13 cellular contexts compared by ENCODE assay signal in genomic region chrX:15838017-15838416, GRCh38. TPM values are rescaled to one million over a fixed set of nuclear protein-coding genes. Genes with fewer than 3 reads are reported as not detected.
DNase-seq lines count a peak whose midpoint lies in the region; ATAC-seq and TF ChIP-seq lines count a peak whose summit lies in the region.
"Had no signal": no experiment of that assay in that cellular context is flagged by ENCODE, and none has a peak within 500 bp of the region (broad histone marks: within the 10 kb centered on the region; RNA-seq: fewer than 3 reads in every experiment).

No MANE protein-coding gene starts in this region.

- CTCF ChIA-PET in activated CD4-positive, alpha-beta T cell treated with anti-CD3 and anti-CD28 coated beads for 36 hours (lab: Charles Lee), result no interaction called here

- no peak overlapping the region for H3K27ac Mint-ChIP-seq in activated CD4-positive, alpha-beta T cell treated with anti-CD3 and anti-CD28 coated beads for 36 hours
- no peak overlapping the region for H3K27ac Mint-ChIP-seq in activated CD4-positive, alpha-beta T cell treated with anti-CD3 and anti-CD28 coated beads, Interleukin-2, amount 10 ng/mL, durations not matched to agents 24 days and 14 days
- no peak overlapping the region for H3K27ac Mint-ChIP-seq in nephron progenitor cell
- H3K27ac Mint-ChIP-seq: stimulated activated effector memory CD8-positive, alpha-beta T cell treated with anti-CD3 and anti-CD28 coated beads, Interleukin-12 subunit alpha, Interleukin-12 subunit beta, amount 100 ng/mL, for 72 hours had no signal

- no peaks in the 10 kb centered on the region for H3K9me3 Mint-ChIP-seq in activated CD4-positive, alpha-beta T cell treated with anti-CD3 and anti-CD28 coated beads for 36 hours (ENCODE audit: low read depth)
- no peaks in the 10 kb centered on the region for H3K9me3 Mint-ChIP-seq in activated CD4-positive, alpha-beta T cell treated with anti-CD3 and anti-CD28 coated beads, Interleukin-2, amount 10 ng/mL, durations not matched to agents 24 days and 14 days
- H3K9me3 Mint-ChIP-seq in nephron progenitor cell, result no peaks in the 10 kb centered on the region
- H3K9me3 Mint-ChIP-seq: stimulated activated effector memory CD8-positive, alpha-beta T cell treated with anti-CD3 and anti-CD28 coated beads, Interleukin-12 subunit alpha, Interleukin-12 subunit beta, amount 100 ng/mL, for 72 hours had no signal

- POLR2A ChIA-PET in activated CD4-positive, alpha-beta T cell treated with anti-CD3 and anti-CD28 coated beads for 36 hours (lab: Charles Lee), result no interaction called here

- intact Hi-C loops in activated CD4-positive, alpha-beta T cell treated with anti-CD3 and anti-CD28 coated beads for 36 hours (cut with DNase I, micrococcal nuclease), result no loop called here
- intact Hi-C loops in activated CD4-positive, alpha-beta T cell treated with anti-CD3 and anti-CD28 coated beads, Interleukin-2, amount 10 ng/mL, durations not matched to agents 24 days and 14 days (cut with micrococcal nuclease), result no loop called here

- H3K4me3 Mint-ChIP-seq in activated CD4-positive, alpha-beta T cell treated with anti-CD3 and anti-CD28 coated beads for 36 hours, result no peak overlapping the region
- H3K4me3 Mint-ChIP-seq in activated CD4-positive, alpha-beta T cell treated with anti-CD3 and anti-CD28 coated beads, Interleukin-2, amount 10 ng/mL, durations not matched to agents 24 days and 14 days, result no peak overlapping the region
- H3K4me3 Mint-ChIP-seq in nephron progenitor cell, result no peak overlapping the region
- H3K4me3 Mint-ChIP-seq: stimulated activated effector memory CD8-positive, alpha-beta T cell treated with anti-CD3 and anti-CD28 coated beads, Interleukin-12 subunit alpha, Interleukin-12 subunit beta, amount 100 ng/mL, for 72 hours had no signal

- DNase-seq in activated CD4-positive, alpha-beta T cell treated with anti-CD3 and anti-CD28 coated beads for 36 hours, result peak; percentile 23
- no peak for DNase-seq in activated CD4-positive, alpha-beta T cell treated with anti-CD3 and anti-CD28 coated beads, Interleukin-2, amount 10 ng/mL, durations not matched to agents 24 days and 14 days
- DNase-seq in astrocyte of the cerebellum (ENCODE audit: low read depth) (no peak), nephron progenitor cell (peak; percentile 3), HuH-7.5 (ENCODE audit: low spot score) (no peak)
- DNase-seq: NCI-H2107 had no signal

- in situ Hi-C loops in astrocyte of the cerebellum (cut with HindIII; ENCODE audit: low sequenced_read_pairs), result no loop called here

- H3K4me3 ChIP-seq in astrocyte of the cerebellum (ENCODE audit: low read depth, low read length), result no peak overlapping the region
- H3K4me3 ChIP-seq: HAP-1, hepatocyte, SJSA1 had no signal

- H3K27me3 Mint-ChIP-seq in activated CD4-positive, alpha-beta T cell treated with anti-CD3 and anti-CD28 coated beads for 36 hours, result no peaks in the 10 kb centered on the region
- H3K27me3 Mint-ChIP-seq in activated CD4-positive, alpha-beta T cell treated with anti-CD3 and anti-CD28 coated beads, Interleukin-2, amount 10 ng/mL, durations not matched to agents 24 days and 14 days, result no peaks in the 10 kb centered on the region
- no peaks in the 10 kb centered on the region for H3K27me3 Mint-ChIP-seq in nephron progenitor cell (ENCODE audit: low read depth, poor library complexity)

- no peak for ATAC-seq in activated CD4-positive, alpha-beta T cell treated with anti-CD3 and anti-CD28 coated beads for 36 hours
- ATAC-seq in HG03342 (IDR thresholded peaks at IDR 0.05; ENCODE audit: unreplicated experiment) (peak; percentile 87), GM19324 (IDR thresholded peaks at IDR 0.05; ENCODE audit: low FRiP score, unreplicated experiment) (no peak), HG02973 (IDR thresholded peaks at IDR 0.05; ENCODE audit: unreplicated experiment) (no peak)
- ATAC-seq: stimulated activated effector memory CD8-positive, alpha-beta T cell treated with anti-CD3 and anti-CD28 coated beads, Interleukin-12 subunit alpha, Interleukin-12 subunit beta, amount 100 ng/mL, for 72 hours had no signal

- peaks cover 4% of the 10 kb centered on the region for H3K4me1 Mint-ChIP-seq in activated CD4-positive, alpha-beta T cell treated with anti-CD3 and anti-CD28 coated beads for 36 hours
- H3K4me1 Mint-ChIP-seq in activated CD4-positive, alpha-beta T cell treated with anti-CD3 and anti-CD28 coated beads, Interleukin-2, amount 10 ng/mL, durations not matched to agents 24 days and 14 days, result no peaks in the 10 kb centered on the region
- no peaks in the 10 kb centered on the region for H3K4me1 Mint-ChIP-seq in nephron progenitor cell
- H3K4me1 Mint-ChIP-seq: stimulated activated effector memory CD8-positive, alpha-beta T cell treated with anti-CD3 and anti-CD28 coated beads, Interleukin-12 subunit alpha, Interleukin-12 subunit beta, amount 100 ng/mL, for 72 hours had no signal

- TF ChIP-seq CTCF in astrocyte of the cerebellum (IDR thresholded peaks at IDR 0.05; ENCODE audit: low read depth, low read length, missing control alignments), result peak; percentile 31
- peak; percentile 27 for TF ChIP-seq CTCF in nephron progenitor cell (IDR thresholded peaks at IDR 0.05)

- H3K36me3 Mint-ChIP-seq in activated CD4-positive, alpha-beta T cell treated with anti-CD3 and anti-CD28 coated beads for 36 hours (ENCODE audit: low read depth), result peaks cover 7% of the 10 kb centered on the region
- H3K36me3 Mint-ChIP-seq in activated CD4-positive, alpha-beta T cell treated with anti-CD3 and anti-CD28 coated beads, Interleukin-2, amount 10 ng/mL, durations not matched to agents 24 days and 14 days (ENCODE audit: low read depth), result peaks cover 10% of the 10 kb centered on the region
- peaks cover 70% of the 10 kb centered on the region for H3K36me3 Mint-ChIP-seq in nephron progenitor cell (ENCODE audit: low read depth)

RNA-seq across cellular contexts. Expression of gene AP1S2, which starts 16.6 kb away (rescaled TPM):
- total RNA-seq in activated CD4-positive, alpha-beta T cell treated with anti-CD3 and anti-CD28 coated beads for 36 hours, result 10 to 100 TPM; 22.3 to 24.5 TPM
- total RNA-seq in activated CD4-positive, alpha-beta T cell treated with anti-CD3 and anti-CD28 coated beads, Interleukin-2, amount 10 ng/mL, durations not matched to agents 24 days and 14 days, result 24.2 and 28.8 TPM in 2 replicates

RNA-seq across cellular contexts. Expression of gene ZRSR2, which starts 47.7 kb away (rescaled TPM):
- total RNA-seq in activated CD4-positive, alpha-beta T cell treated with anti-CD3 and anti-CD28 coated beads for 36 hours, result 10 to 100 TPM; 12.4 TPM
- 20.0 and 20.3 TPM in 2 replicates for total RNA-seq in activated CD4-positive, alpha-beta T cell treated with anti-CD3 and anti-CD28 coated beads, Interleukin-2, amount 10 ng/mL, durations not matched to agents 24 days and 14 days

Comparison
In these comparisons a context has a peak if more than half of its experiments do, and no peak if none do; other contexts are left out.
1. DNase-seq: peak in activated CD4-positive, alpha-beta T cell treated with anti-CD3 and anti-CD28 coated beads for 36 hours (single experiment) and nephron progenitor cell (single experiment); none in activated CD4-positive, alpha-beta T cell treated with anti-CD3 and anti-CD28 coated beads, Interleukin-2, amount 10 ng/mL, durations not matched to agents 24 days and 14 days (single experiment), astrocyte of the cerebellum (single experiment) and HuH-7.5 (single experiment).